In the genomic region with DNA sequence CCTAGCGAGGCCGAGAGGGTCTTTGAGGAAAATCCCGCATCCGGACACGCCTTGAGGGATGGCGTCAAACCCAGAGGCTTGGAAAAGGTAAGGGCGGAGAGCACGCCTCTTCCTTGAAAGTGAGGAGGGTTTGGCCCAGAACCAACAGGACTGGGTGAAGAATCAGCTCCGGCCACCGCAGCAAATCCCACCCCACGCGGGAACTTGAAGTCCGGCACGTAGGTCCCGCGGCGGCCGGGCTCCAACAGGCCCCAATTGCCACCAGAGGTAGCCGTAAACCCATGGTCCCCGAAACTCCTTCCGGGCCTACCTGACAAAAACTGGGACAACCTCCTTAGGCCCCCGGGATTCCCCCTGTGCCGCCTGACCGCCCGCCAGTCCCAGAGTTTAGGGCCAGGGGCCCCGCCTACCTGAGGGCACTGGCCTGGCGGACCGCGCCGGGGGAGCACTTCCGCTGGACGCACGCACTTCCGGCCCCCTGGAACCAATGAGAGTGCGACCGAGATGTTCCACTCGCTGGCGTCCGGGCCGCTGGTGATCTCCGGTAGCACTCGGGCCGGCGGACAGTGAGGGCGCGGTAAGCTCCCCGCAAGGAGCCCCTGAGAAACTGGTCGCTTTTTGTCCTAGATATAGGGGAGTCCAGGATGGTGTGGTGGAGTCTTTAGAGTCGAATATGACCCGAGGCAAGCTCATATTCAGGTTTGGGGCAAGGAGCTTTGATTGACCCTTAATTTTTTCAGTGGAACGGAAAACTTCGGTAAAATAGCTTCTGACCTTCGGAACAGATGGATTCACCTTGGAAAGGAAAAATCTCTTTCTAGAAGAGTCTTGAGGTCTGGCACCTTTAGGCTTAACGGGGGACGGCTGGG, we compare ENCODE assay signal across 1 cellular context.
TF ChIP-seq lines count a peak whose summit lies in the region.

A gene (minus strand): TSS at position 453 of the 869 bp plus-strand sequence. CDS start 6,772 bp downstream, outside the sequence.
A gene (plus strand): TSS at position 537 of the 869 bp plus-strand sequence. CDS start 28,599 bp downstream, outside the sequence.

TF ChIP-seq in GM12878, 131 proteins besides CTCF, POLR2A, EP300 and RAD21 (continued from another document and continues in another):
- TF ChIP-seq, protein P1, sequence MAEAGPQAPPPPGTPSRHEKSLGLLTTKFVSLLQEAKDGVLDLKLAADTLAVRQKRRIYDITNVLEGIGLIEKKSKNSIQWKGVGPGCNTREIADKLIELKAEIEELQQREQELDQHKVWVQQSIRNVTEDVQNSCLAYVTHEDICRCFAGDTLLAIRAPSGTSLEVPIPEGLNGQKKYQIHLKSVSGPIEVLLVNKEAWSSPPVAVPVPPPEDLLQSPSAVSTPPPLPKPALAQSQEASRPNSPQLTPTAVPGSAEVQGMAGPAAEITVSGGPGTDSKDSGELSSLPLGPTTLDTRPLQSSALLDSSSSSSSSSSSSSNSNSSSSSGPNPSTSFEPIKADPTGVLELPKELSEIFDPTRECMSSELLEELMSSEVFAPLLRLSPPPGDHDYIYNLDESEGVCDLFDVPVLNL (IDR thresholded peaks at IDR 0.05; ENCODE audit: low read depth, low read length), result no peak
- TF ChIP-seq RUNX3 (IDR thresholded peaks at IDR 0.05; ENCODE audit: low read length) (peak; percentile 73; the same call in 1 of the 2 replicates), MXI1 (IDR thresholded peaks at IDR 0.05; ENCODE audit: low read depth, low read length) (peak; percentile 70), HCFC1 (IDR thresholded peaks at IDR 0.05; ENCODE audit: low read length) (peak; percentile 90), TCF7 (IDR thresholded peaks at IDR 0.05; ENCODE audit: borderline replicate concordance) (0 out of 2 replicates have a peak, but pooled peaks have one; percentile 27), RAD51 (IDR thresholded peaks at IDR 0.05) (no peak), CHD1 (IDR thresholded peaks at IDR 0.05; ENCODE audit: low read depth, low read length) (no peak), PML (IDR thresholded peaks at IDR 0.05; ENCODE audit: low read length) (peak; percentile 93), KLF5 (IDR thresholded peaks at IDR 0.05; ENCODE audit: partially characterized antibody) (peak; percentile 88), TAF1 (IDR thresholded peaks at IDR 0.05; ENCODE audit: borderline replicate concordance, low read depth, low read length) (peak; percentile 91), FOXM1 (IDR thresholded peaks at IDR 0.05; ENCODE audit: low read depth, low read length) (peak; percentile 58; the same call in 1 of the 2 replicates), CREM (IDR thresholded peaks at IDR 0.05; ENCODE audit: low read depth) (peak; percentile 94), MTA3 (IDR thresholded peaks at IDR 0.05; ENCODE audit: borderline replicate concordance, low read length) (peak; percentile 36; the same call in 1 of the 2 replicates), HDAC2 (IDR thresholded peaks at IDR 0.05) (0 out of 2 replicates have a peak, but pooled peaks have one; percentile 78), POLR2AphosphoS2 (IDR thresholded peaks at IDR 0.05; ENCODE audit: low read depth, low read length) (peak; percentile 95), TCF3 (IDR thresholded peaks at IDR 0.05; ENCODE audit: borderline replicate concordance, insufficient read depth, low read depth, low read length) (peak; percentile 80), SUPT20H (IDR thresholded peaks at IDR 0.05; ENCODE audit: borderline replicate concordance, control insufficient read depth, low read depth, low read length) (no peak), NR2C2 (IDR thresholded peaks at IDR 0.05; ENCODE audit: borderline replicate concordance, control insufficient read depth, insufficient read length, low read depth) (no peak), NFIC (IDR thresholded peaks at IDR 0.05; ENCODE audit: low read depth, low read length) (no peak), SIN3A (IDR thresholded peaks at IDR 0.05; ENCODE audit: low read depth, low read length) (peak; percentile 87), SIX5 (IDR thresholded peaks at IDR 0.05; ENCODE audit: low read depth, low read length, severe bottlenecking) (peak; percentile 81), BRCA1 (IDR thresholded peaks at IDR 0.05; ENCODE audit: low read depth, low read length) (0 out of 2 replicates have a peak, but pooled peaks have one; percentile 26), MYB (IDR thresholded peaks at IDR 0.05; ENCODE audit: borderline replicate concordance, low read depth, low read length) (no peak), YBX1 (IDR thresholded peaks at IDR 0.05) (no peak)
- TF ChIP-seq, protein P2, sequence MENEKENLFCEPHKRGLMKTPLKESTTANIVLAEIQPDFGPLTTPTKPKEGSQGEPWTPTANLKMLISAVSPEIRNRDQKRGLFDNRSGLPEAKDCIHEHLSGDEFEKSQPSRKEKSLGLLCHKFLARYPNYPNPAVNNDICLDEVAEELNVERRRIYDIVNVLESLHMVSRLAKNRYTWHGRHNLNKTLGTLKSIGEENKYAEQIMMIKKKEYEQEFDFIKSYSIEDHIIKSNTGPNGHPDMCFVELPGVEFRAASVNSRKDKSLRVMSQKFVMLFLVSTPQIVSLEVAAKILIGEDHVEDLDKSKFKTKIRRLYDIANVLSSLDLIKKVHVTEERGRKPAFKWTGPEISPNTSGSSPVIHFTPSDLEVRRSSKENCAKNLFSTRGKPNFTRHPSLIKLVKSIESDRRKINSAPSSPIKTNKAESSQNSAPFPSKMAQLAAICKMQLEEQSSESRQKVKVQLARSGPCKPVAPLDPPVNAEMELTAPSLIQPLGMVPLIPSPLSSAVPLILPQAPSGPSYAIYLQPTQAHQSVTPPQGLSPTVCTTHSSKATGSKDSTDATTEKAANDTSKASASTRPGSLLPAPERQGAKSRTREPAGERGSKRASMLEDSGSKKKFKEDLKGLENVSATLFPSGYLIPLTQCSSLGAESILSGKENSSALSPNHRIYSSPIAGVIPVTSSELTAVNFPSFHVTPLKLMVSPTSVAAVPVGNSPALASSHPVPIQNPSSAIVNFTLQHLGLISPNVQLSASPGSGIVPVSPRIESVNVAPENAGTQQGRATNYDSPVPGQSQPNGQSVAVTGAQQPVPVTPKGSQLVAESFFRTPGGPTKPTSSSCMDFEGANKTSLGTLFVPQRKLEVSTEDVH (IDR thresholded peaks at IDR 0.05; ENCODE audit: low read depth, partially characterized antibody), result peak; percentile 93
- TF ChIP-seq, protein P3, sequence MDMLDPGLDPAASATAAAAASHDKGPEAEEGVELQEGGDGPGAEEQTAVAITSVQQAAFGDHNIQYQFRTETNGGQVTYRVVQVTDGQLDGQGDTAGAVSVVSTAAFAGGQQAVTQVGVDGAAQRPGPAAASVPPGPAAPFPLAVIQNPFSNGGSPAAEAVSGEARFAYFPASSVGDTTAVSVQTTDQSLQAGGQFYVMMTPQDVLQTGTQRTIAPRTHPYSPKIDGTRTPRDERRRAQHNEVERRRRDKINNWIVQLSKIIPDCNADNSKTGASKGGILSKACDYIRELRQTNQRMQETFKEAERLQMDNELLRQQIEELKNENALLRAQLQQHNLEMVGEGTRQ (IDR thresholded peaks at IDR 0.05; ENCODE audit: borderline replicate concordance, low read depth, low read length), result no peak
- TF ChIP-seq, protein P4, sequence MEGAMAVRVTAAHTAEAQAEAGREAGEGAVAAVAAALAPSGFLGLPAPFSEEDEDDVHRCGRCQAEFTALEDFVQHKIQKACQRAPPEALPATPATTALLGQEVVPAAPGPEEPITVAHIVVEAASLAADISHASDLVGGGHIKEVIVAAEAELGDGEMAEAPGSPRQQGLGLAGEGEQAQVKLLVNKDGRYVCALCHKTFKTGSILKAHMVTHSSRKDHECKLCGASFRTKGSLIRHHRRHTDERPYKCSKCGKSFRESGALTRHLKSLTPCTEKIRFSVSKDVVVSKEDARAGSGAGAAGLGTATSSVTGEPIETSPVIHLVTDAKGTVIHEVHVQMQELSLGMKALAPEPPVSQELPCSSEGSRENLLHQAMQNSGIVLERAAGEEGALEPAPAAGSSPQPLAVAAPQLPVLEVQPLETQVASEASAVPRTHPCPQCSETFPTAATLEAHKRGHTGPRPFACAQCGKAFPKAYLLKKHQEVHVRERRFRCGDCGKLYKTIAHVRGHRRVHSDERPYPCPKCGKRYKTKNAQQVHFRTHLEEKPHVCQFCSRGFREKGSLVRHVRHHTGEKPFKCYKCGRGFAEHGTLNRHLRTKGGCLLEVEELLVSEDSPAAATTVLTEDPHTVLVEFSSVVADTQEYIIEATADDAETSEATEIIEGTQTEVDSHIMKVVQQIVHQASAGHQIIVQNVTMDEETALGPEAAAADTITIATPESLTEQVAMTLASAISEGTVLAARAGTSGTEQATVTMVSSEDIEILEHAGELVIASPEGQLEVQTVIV (IDR thresholded peaks at IDR 0.05; ENCODE audit: borderline replicate concordance, partially characterized antibody), result peak; percentile 60
- TF ChIP-seq, protein P5, sequence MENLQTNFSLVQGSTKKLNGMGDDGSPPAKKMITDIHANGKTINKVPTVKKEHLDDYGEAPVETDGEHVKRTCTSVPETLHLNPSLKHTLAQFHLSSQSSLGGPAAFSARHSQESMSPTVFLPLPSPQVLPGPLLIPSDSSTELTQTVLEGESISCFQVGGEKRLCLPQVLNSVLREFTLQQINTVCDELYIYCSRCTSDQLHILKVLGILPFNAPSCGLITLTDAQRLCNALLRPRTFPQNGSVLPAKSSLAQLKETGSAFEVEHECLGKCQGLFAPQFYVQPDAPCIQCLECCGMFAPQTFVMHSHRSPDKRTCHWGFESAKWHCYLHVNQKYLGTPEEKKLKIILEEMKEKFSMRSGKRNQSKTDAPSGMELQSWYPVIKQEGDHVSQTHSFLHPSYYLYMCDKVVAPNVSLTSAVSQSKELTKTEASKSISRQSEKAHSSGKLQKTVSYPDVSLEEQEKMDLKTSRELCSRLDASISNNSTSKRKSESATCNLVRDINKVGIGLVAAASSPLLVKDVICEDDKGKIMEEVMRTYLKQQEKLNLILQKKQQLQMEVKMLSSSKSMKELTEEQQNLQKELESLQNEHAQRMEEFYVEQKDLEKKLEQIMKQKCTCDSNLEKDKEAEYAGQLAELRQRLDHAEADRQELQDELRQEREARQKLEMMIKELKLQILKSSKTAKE (IDR thresholded peaks at IDR 0.05; ENCODE audit: low read depth, poor library complexity, severe bottlenecking), result peak; percentile 36
- TF ChIP-seq, protein P6, sequence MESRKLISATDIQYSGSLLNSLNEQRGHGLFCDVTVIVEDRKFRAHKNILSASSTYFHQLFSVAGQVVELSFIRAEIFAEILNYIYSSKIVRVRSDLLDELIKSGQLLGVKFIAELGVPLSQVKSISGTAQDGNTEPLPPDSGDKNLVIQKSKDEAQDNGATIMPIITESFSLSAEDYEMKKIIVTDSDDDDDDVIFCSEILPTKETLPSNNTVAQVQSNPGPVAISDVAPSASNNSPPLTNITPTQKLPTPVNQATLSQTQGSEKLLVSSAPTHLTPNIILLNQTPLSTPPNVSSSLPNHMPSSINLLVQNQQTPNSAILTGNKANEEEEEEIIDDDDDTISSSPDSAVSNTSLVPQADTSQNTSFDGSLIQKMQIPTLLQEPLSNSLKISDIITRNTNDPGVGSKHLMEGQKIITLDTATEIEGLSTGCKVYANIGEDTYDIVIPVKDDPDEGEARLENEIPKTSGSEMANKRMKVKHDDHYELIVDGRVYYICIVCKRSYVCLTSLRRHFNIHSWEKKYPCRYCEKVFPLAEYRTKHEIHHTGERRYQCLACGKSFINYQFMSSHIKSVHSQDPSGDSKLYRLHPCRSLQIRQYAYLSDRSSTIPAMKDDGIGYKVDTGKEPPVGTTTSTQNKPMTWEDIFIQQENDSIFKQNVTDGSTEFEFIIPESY (IDR thresholded peaks at IDR 0.05), result no peak
- TF ChIP-seq, protein P7, sequence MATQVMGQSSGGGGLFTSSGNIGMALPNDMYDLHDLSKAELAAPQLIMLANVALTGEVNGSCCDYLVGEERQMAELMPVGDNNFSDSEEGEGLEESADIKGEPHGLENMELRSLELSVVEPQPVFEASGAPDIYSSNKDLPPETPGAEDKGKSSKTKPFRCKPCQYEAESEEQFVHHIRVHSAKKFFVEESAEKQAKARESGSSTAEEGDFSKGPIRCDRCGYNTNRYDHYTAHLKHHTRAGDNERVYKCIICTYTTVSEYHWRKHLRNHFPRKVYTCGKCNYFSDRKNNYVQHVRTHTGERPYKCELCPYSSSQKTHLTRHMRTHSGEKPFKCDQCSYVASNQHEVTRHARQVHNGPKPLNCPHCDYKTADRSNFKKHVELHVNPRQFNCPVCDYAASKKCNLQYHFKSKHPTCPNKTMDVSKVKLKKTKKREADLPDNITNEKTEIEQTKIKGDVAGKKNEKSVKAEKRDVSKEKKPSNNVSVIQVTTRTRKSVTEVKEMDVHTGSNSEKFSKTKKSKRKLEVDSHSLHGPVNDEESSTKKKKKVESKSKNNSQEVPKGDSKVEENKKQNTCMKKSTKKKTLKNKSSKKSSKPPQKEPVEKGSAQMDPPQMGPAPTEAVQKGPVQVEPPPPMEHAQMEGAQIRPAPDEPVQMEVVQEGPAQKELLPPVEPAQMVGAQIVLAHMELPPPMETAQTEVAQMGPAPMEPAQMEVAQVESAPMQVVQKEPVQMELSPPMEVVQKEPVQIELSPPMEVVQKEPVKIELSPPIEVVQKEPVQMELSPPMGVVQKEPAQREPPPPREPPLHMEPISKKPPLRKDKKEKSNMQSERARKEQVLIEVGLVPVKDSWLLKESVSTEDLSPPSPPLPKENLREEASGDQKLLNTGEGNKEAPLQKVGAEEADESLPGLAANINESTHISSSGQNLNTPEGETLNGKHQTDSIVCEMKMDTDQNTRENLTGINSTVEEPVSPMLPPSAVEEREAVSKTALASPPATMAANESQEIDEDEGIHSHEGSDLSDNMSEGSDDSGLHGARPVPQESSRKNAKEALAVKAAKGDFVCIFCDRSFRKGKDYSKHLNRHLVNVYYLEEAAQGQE (IDR thresholded peaks at IDR 0.05; ENCODE audit: low read depth, low read length), result no peak
- TF ChIP-seq, protein P8, sequence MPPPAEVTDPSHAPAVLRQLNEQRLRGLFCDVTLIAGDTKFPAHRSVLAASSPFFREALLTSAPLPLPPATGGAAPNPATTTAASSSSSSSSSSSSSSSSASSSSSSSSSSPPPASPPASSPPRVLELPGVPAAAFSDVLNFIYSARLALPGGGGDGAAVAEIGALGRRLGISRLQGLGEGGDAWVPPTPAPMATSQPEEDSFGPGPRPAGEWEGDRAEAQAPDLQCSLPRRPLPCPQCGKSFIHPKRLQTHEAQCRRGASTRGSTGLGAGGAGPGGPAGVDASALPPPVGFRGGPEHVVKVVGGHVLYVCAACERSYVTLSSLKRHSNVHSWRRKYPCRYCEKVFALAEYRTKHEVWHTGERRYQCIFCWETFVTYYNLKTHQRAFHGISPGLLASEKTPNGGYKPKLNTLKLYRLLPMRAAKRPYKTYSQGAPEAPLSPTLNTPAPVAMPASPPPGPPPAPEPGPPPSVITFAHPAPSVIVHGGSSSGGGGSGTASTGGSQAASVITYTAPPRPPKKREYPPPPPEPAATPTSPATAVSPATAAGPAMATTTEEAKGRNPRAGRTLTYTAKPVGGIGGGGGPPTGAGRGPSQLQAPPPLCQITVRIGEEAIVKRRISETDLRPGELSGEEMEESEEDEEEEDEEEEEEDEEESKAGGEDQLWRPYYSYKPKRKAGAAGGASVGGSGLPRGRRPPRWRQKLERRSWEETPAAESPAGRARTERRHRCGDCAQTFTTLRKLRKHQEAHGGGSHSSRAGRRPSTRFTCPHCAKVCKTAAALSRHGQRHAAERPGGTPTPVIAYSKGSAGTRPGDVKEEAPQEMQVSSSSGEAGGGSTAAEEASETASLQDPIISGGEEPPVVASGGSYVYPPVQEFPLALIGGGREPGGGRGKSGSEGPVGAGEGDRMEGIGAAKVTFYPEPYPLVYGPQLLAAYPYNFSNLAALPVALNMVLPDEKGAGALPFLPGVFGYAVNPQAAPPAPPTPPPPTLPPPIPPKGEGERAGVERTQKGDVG (CRISPR knock-in tag; IDR thresholded peaks at IDR 0.05), result no peak
- TF ChIP-seq, protein P9, sequence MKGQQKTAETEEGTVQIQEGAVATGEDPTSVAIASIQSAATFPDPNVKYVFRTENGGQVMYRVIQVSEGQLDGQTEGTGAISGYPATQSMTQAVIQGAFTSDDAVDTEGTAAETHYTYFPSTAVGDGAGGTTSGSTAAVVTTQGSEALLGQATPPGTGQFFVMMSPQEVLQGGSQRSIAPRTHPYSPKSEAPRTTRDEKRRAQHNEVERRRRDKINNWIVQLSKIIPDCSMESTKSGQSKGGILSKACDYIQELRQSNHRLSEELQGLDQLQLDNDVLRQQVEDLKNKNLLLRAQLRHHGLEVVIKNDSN (IDR thresholded peaks at IDR 0.05; ENCODE audit: borderline replicate concordance, extremely low read length, insufficient read depth, low read depth, low read length), result peak; percentile 18
